8 cellular contexts compared by ENCODE assay signal in the genomic region with DNA sequence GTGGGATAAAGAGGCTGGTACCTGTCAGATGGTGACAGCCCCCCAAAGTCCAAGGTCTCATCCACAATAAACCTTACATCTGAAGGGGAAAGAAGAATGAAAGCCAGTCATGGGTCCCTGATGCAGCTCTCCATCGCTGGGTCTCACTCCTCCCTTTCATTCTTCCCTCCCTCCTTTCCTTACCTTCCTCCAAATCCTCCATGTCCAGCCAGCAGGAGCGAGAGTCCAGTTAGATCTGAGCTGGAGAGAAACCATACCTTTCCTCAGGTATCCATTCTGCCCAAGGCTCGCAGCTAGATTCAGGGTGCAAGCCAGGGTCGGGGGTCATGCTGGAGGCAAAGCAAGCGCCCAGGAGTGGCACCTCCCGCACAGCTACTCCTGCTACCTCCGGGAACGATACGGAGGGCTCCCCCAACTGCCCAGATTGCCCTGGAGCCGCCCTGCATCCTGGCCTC. TPM values are rescaled to one million over a fixed set of nuclear protein-coding genes. Genes with fewer than 3 reads are reported as not detected.
DNase-seq lines count a peak whose midpoint lies in the region; ATAC-seq and TF ChIP-seq lines count a peak whose summit lies in the region.

No MANE protein-coding gene starts in this region.

- no peaks in the 10 kb centered on the region for H3K9me3 ChIP-seq in Panc1 (ENCODE audit: control insufficient read depth, insufficient read depth, low read depth, low read length)
- H3K9me3 ChIP-seq in esophagus squamous epithelium = no peaks in the 10 kb centered on the region
- H3K9me3 ChIP-seq in prostate gland = no peaks in the 10 kb centered on the region

- peaks cover 14% of the 10 kb centered on the region for H3K4me1 ChIP-seq in Panc1 (ENCODE audit: control insufficient read depth, insufficient read depth, low read length)
- peaks cover 14 to 51% (median 19%) of the 10 kb centered on the region in 3 donors for H3K4me1 ChIP-seq in esophagus squamous epithelium
- peaks cover 4% of the 10 kb centered on the region for H3K4me1 ChIP-seq in prostate gland (replicated peaks)

- TF ChIP-seq CTCF in GM06990 (IDR thresholded peaks at IDR 0.05; ENCODE audit: insufficient read depth, low read length, poor library complexity, severe bottlenecking) (no peak), Panc1 (IDR thresholded peaks at IDR 0.05) (no peak), esophagus squamous epithelium (IDR thresholded peaks at IDR 0.05) (no peak), prostate gland (IDR thresholded peaks at IDR 0.05) (no peak)

- intact Hi-C loops in Panc1 (cut with micrococcal nuclease; ENCODE audit: unreplicated experiment) = no loop called here
- intact Hi-C loops in esophagus squamous epithelium (cut with DNase I) = no loop called here
- intact Hi-C loops in prostate gland (cut with DNase I) = loop anchor here (2.0 kb wide), 1 partner anchor 116 kb away; no protein-coding TSS in a partner anchor

- peak; percentile 72 for ATAC-seq in Panc1

- H3K36me3 ChIP-seq in GM06990 (ENCODE audit: control insufficient read depth, insufficient read depth, low read length) = no peaks in the 10 kb centered on the region
- peaks cover 3% of the 10 kb centered on the region for H3K36me3 ChIP-seq in Panc1 (ENCODE audit: control insufficient read depth, insufficient read depth, low read length)
- peaks cover 0 to 25% (median 0%) of the 10 kb centered on the region in 3 donors for H3K36me3 ChIP-seq in esophagus squamous epithelium
- no peaks in the 10 kb centered on the region for H3K36me3 ChIP-seq in prostate gland

- POLR2A ChIA-PET in Panc1 (lab: Charles Lee) = interaction anchor here (0.6 kb wide), 1 partner anchor 142 kb away, joined by 3 read pairs; no protein-coding TSS in a partner anchor

- H3K27ac ChIP-seq in Panc1 (ENCODE audit: low read length) (peak overlapping the region; percentile 98), esophagus squamous epithelium (peak overlapping the region; percentile 79 to 92 (median 92)), prostate gland (peak overlapping the region; percentile 85 to 87)

- no TSS peak for BruUV-seq in Panc1 (replicated peaks; lab: Mats Ljungman, UMichigan)

- in situ Hi-C loops in Panc1 (cut with HindIII; ENCODE audit: low pct_unique_long_range_greater_than_20kb, low sequenced_read_pairs) = no loop called here

- 1 to 32% methylated on average over 3 to 7 of the region's 10 CpGs for WGBS in esophagus squamous epithelium, 2 donors
- 4% methylated on average over 10 of the region's 10 CpGs for WGBS in prostate gland

- H3K27me3 ChIP-seq in GM06990 (replicated peaks; ENCODE audit: control insufficient read depth, insufficient read depth, low read length) (no peaks in the 10 kb centered on the region), Panc1 (ENCODE audit: control insufficient read depth, insufficient read depth, low read length) (no peaks in the 10 kb centered on the region), esophagus squamous epithelium (no peaks in the 10 kb centered on the region), prostate gland (replicated peaks; ENCODE audit: insufficient read depth) (no peaks in the 10 kb centered on the region)

- H3K4me3 ChIP-seq in GM06990 (replicated peaks; ENCODE audit: low read depth, low read length) (peak overlapping the region; percentile 85), Panc1 (ENCODE audit: low read depth in 2 of 2, low read length in 2 of 2) (peak overlapping the region; percentile 73 to 77), esophagus squamous epithelium (peak overlapping the region; percentile 41 to 75 (median 69)), prostate gland (peak overlapping the region; percentile 44 to 48)

- TF ChIP-seq POLR2A in esophagus squamous epithelium (IDR thresholded peaks at IDR 0.05) (no peak), prostate gland (IDR thresholded peaks at IDR 0.05) (no peak)

- CTCF ChIA-PET in Panc1 (lab: Charles Lee) = interaction anchor here (1.6 kb wide), 1 partner anchor 43 kb away, joined by 5 read pairs; no protein-coding TSS in a partner anchor

- no peak for DNase-seq in GM06990 (ENCODE audit: extremely low read depth, insufficient read length)
- DNase-seq in Panc1 (ENCODE audit: low read depth, low spot score) = no peak
- no peak for DNase-seq in esophagus squamous epithelium (lab: John Stamatoyannopoulos, UW)
- DNase-seq in prostate gland (ENCODE audit: low spot score) = no peak
- no peak for DNase-seq in stimulated activated naive CD4-positive, alpha-beta T cell (lab: John Stamatoyannopoulos, UW)
- DNase-seq in KG1 (lab: John Stamatoyannopoulos, UW) = no peak
- no peak for DNase-seq in NCI-H1417 (lab: John Stamatoyannopoulos, UW)
- no peak for DNase-seq in NCI-H1436 treated with DMSO at 0.1 percent for 48 hours (lab: John Stamatoyannopoulos, UW)

RNA-seq across cellular contexts. Expression of a gene that starts 0.4 kb away (rescaled TPM):
- total RNA-seq in Panc1 (2021; ENCODE audit: unreplicated experiment) (40.6 TPM), esophagus squamous epithelium (10 to 100 TPM in 1 of 4 donors, 1 to 10 TPM in 3; 2.3 to 13.1 (median 8.7) TPM), prostate gland (10 to 100 TPM in 1 of 2 donors, 1 to 10 TPM in 1; 9.1 to 40.0 TPM)
- 22.9 TPM for polyA plus RNA-seq in Panc1 (2012; ENCODE audit: insufficient read length)

RNA-seq across cellular contexts. Expression of a gene that starts 24.3 kb away (rescaled TPM):
- total RNA-seq in Panc1 (2021; ENCODE audit: unreplicated experiment) (not detected), esophagus squamous epithelium (not detected), prostate gland (not detected)
- not detected for polyA plus RNA-seq in Panc1 (2012; ENCODE audit: insufficient read length)

RNA-seq across cellular contexts. Expression of a gene that starts 33.2 kb away (rescaled TPM):
- 4.1 TPM for total RNA-seq in Panc1 (2021; ENCODE audit: unreplicated experiment)
- polyA plus RNA-seq in Panc1 (2012; ENCODE audit: insufficient read length) = 5.1 TPM
- total RNA-seq in esophagus squamous epithelium = 10 to 100 TPM; 23.4 to 57.2 (median 39.9) TPM
- total RNA-seq in prostate gland = 100 to 1,000 TPM in 1 of 2 donors, 10 to 100 TPM in 1; 18.8 to 118 TPM
